ENCODE assay signal across 8 cellular contexts in the genomic region with DNA sequence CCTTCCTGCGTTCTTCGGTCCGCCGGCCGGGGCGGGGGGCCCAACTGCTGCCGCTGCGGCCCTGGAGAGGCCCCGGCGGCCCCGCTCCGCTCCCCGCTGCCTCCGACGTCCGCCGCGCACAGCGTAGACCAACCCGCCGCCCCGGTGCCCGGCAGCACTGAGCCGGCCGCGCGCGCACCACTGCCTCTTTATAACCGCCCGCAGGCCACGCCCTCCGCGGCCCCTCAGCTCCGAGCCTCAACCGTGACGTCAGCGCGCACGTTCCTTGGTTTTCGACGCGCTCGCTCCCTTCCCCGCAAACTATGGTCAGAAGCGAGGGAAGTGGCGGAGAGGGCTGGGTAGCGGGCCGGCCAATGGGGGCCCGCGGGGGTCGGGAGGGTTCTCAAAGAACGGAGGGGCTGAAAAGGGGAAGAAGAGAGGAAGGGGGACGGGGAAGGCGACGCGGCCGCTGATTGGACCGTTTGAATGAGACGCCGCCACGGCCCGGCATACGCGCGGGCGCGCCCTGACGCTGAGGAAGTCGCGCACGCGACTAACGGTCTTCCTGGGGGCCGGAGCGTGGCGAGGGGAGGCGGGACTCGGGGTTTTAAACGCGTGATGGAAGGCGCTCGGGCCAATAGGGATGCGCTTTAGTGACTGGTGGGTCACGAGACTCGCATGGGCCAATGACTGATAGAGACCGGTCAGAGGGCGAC. TPM values are rescaled to one million over a fixed set of nuclear protein-coding genes. Genes with fewer than 3 reads are reported as not detected.
DNase-seq lines count a peak whose midpoint lies in the region; ATAC-seq and TF ChIP-seq lines count a peak whose summit lies in the region.

A gene (minus strand): TSS at position 164 of the 695 bp plus-strand sequence. CDS start 199 bp downstream, outside the sequence.

- peaks cover 41% of the 10 kb centered on the region for H4K20me1 ChIP-seq in PC-9 (ENCODE audit: insufficient read depth)

- CTCF ChIA-PET in PC-9 (lab: Charles Lee): no interaction called here

- H3K36me3 ChIP-seq in PC-9 (ENCODE audit: low read depth) (peaks cover 26% of the 10 kb centered on the region), mucosa of rectum (ENCODE audit: control insufficient read depth in 2 of 2, insufficient read depth in 2 of 2, low read length in 2 of 2) (peaks cover 0 to 15% of the 10 kb centered on the region in 2 donors)

- H3K79me2 ChIP-seq in PC-9 (ENCODE audit: low read depth): peaks cover 47% of the 10 kb centered on the region

- BruUV-seq in PC-9 (replicated peaks; lab: Mats Ljungman, UMichigan): no TSS peak

- DNase-seq in DMS153 (lab: John Stamatoyannopoulos, UW): peak; percentile 99
- DNase-seq in Jurkat, Clone E6-1 (ENCODE audit: low read depth, low spot score): peak; percentile 99
- peak; percentile 95 to 98 for DNase-seq in PC-9
- DNase-seq in activated T-cell treated with anti-CD3 and anti-CD28 coated beads, Interleukin-2, amount 50 U/mL, for 1 hour: peak; percentile 94
- DNase-seq in epithelial cell of proximal tubule (ENCODE audit: low read depth): peak; percentile 87
- DNase-seq in stimulated activated CD8-positive, alpha-beta memory T cell treated with anti-CD3 and anti-CD28 coated beads, Interleukin-4, amount 100 ng/mL, for 48 hours: peak; percentile 96

- H3K27ac ChIP-seq in PC-9: peak within 1 kb of the TSS; percentile 86
- peak within 1 kb of the TSS; percentile 98 for H3K27ac ChIP-seq in mucosa of rectum (ENCODE audit: low read depth in 2 of 2, low read length in 2 of 2)

- ATAC-seq in GM21619 (IDR thresholded peaks at IDR 0.05; ENCODE audit: unreplicated experiment): peak; percentile 83

- H3K4me3 ChIP-seq in Jurkat, Clone E6-1 (ENCODE audit: low read length): peak within 1 kb of the TSS; percentile 91
- H3K4me3 ChIP-seq in PC-9: peak within 1 kb of the TSS; percentile 63
- peak within 1 kb of the TSS; percentile 86 for H3K4me3 ChIP-seq in epithelial cell of proximal tubule (ENCODE audit: low read depth, low read length)
- peak within 1 kb of the TSS; percentile 60 to 86 for H3K4me3 ChIP-seq in mucosa of rectum (ENCODE audit: low read length in 2 of 2)

- TF ChIP-seq CTCF in PC-9 (conservative IDR thresholded peaks at IDR 0.05) (no peak), epithelial cell of proximal tubule (conservative IDR thresholded peaks at IDR 0.05; ENCODE audit: low read depth, low read length) (no peak)

- H3F3A ChIP-seq in PC-9 (ENCODE audit: insufficient read depth, low read depth): peaks cover 43% of the 10 kb centered on the region

- intact Hi-C loops in PC-9 (cut with micrococcal nuclease; ENCODE audit: unreplicated experiment): loop anchor here (2.0 to 5.0 kb wide), 3 partner anchors 23 to 240 kb away; a partner anchor contains a TSS

- POLR2A ChIA-PET in PC-9 (lab: Charles Lee; ENCODE audit: unreplicated experiment): interaction anchor here (0.5 to 1.2 kb wide), 19 partner anchors 14 to 338 kb away, joined by 3 to 42 read pairs (median 5); a partner anchor contains a TSS

- H3K27me3 ChIP-seq in PC-9 (ENCODE audit: insufficient read depth, low read depth): no peaks in the 10 kb centered on the region
- no peaks in the 10 kb centered on the region for H3K27me3 ChIP-seq in mucosa of rectum (ENCODE audit: control insufficient read depth in 2 of 2, insufficient read depth in 2 of 2, low read length in 2 of 2)

- H3K4me1 ChIP-seq in PC-9 (replicated peaks; ENCODE audit: insufficient read depth) (peaks cover 21% of the 10 kb centered on the region), mucosa of rectum (ENCODE audit: control insufficient read depth in 2 of 2, insufficient read depth in 2 of 2, low read length in 2 of 2) (peaks cover 13 to 14% of the 10 kb centered on the region in 2 donors)

- peak within 1 kb of the TSS; percentile 84 for H3K4me2 ChIP-seq in PC-9

- H3K9me2 ChIP-seq in PC-9 (ENCODE audit: insufficient read depth): no peaks in the 10 kb centered on the region

- peak within 1 kb of the TSS; percentile 75 to 81 for H3K9ac ChIP-seq in mucosa of rectum (ENCODE audit: low read depth in 1 of 2, low read length in 2 of 2)

- H3K9me3 ChIP-seq in PC-9 (ENCODE audit: insufficient read depth, low read depth): no peaks in the 10 kb centered on the region
- no peaks in the 10 kb centered on the region for H3K9me3 ChIP-seq in mucosa of rectum (ENCODE audit: control insufficient read depth in 2 of 2, low read length in 2 of 2)

- H2AFZ ChIP-seq in PC-9: peak within 1 kb of the TSS; percentile 85

RNA-seq across cellular contexts. Expression of the gene that starts here (rescaled TPM):
- 373 TPM for polyA plus RNA-seq in Jurkat, Clone E6-1 (2012; ENCODE audit: insufficient read depth, insufficient read length)
- total RNA-seq in PC-9 (2021): 359 and 395 TPM in 2 replicates
- total RNA-seq in epithelial cell of proximal tubule: 383 and 458 TPM in 2 replicates

Comparison
In these comparisons a context has a peak if more than half of its experiments do, and no peak if none do; other contexts are left out.
1. Peak in every context shown above with its lines: DNase-seq, ATAC-seq, H3K4me3 ChIP-seq and H3K27ac ChIP-seq.